In the genomic region with DNA sequence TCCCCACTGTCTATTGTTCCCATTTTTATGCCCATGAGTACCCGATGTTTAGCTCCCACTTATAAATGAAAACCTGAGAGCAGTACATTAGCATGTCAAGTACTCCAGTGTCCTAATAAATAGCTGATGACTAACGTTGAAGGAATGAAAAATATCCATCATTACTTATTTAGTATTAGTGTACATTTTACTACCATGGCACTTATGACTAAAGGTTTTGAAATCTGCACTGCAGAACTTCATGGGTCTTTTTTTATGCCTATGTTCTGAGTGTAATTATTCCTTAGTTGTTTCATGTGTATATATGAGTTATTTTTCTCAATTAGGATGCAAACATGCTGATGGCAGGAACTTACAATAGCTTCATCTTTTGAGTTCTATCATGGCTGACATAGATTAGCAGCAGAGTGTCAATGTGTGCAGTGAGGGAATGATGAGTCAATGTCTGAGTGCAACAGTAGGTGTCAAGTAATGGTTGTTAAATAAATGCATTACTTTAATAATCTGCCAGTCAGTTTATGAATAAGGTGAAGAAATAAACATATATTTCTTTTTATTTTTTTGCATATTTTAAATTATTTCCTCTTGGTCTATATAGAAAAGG, we compare ENCODE assay signal across 16 cellular contexts.
A peak's percentile ranks its signal among the peaks of the same experiment; 100 is the strongest.
DNase-seq lines count a peak whose midpoint lies in the region; ATAC-seq and TF ChIP-seq lines count a peak whose summit lies in the region.
"Had no signal": no experiment of that assay in that cellular context is flagged by ENCODE, and none has a peak within 500 bp of the region (broad histone marks: within the 10 kb centered on the region; RNA-seq: fewer than 3 reads in every experiment).

No MANE protein-coding gene starts in this region.

- H3K27me3 Mint-ChIP-seq in stimulated activated naive B cell treated with anti-CD40 and anti-IgM and Interleukin-4, amounts not matched to agents 10 μg/mL and 1 μg/mL and 100 μg/mL, for 72 hours: peaks cover 10 to 11% of the 10 kb centered on the region in 2 donors

- H4K20me1 ChIP-seq in MM.1S (ENCODE audit: insufficient read depth, low read length): no peaks in the 10 kb centered on the region

- H3F3A ChIP-seq in MM.1S (ENCODE audit: insufficient read depth, low read length): no peaks in the 10 kb centered on the region

- no peak overlapping the region for H3K9ac ChIP-seq in MM.1S (ENCODE audit: low read length)

- no peaks in the 10 kb centered on the region for H3K79me2 ChIP-seq in MM.1S (ENCODE audit: low read length)

- peak; percentile 42 for DNase-seq in GM03348 (ENCODE audit: low spot score)
- peak; percentile 12 for DNase-seq in RKO (ENCODE audit: low spot score)
- peak; percentile 76 for DNase-seq in fibroblast of gingiva (ENCODE audit: low read depth)
- DNase-seq in renal cortical epithelial cell (ENCODE audit: low read depth): peak; percentile 97
- DNase-seq in KBM-7: no peak
- DNase-seq in MM.1S: no peak
- no peak for DNase-seq in stimulated activated naive B cell treated with anti-CD40 and anti-IgM and Interleukin-4, amounts not matched to agents 10 μg/mL and 1 μg/mL and 100 μg/mL, for 72 hours
- no peak for DNase-seq in cortex of kidney (lab: John Stamatoyannopoulos, UW)
- DNase-seq: activated CD4-positive, alpha-beta memory T cell treated with anti-CD3 and anti-CD28 coated beads, Interleukin-2, amount 10 ng/mL, durations not matched to agents 7 days and 5 days; activated gamma-delta T cell; head of caudate nucleus; NCI-H2029; ovary; stimulated activated naive CD8-positive, alpha-beta T cell treated with anti-CD3 and anti-CD28 coated beads, Interleukin-15, Interleukin-2, amounts not matched to agents 100 U/mL and 50 U/mL, for 24 hours had no signal

- no peaks in the 10 kb centered on the region for H3K9me3 Mint-ChIP-seq in stimulated activated naive B cell treated with anti-CD40 and anti-IgM and Interleukin-4, amounts not matched to agents 10 μg/mL and 1 μg/mL and 100 μg/mL, for 72 hours
- H3K9me3 Mint-ChIP-seq: activated CD4-positive, alpha-beta memory T cell treated with anti-CD3 and anti-CD28 coated beads, Interleukin-2, amount 10 ng/mL, durations not matched to agents 7 days and 5 days had no signal

- ATAC-seq in stimulated activated naive B cell treated with anti-CD40 and anti-IgM and Interleukin-4, amounts not matched to agents 10 μg/mL and 1 μg/mL and 100 μg/mL, for 72 hours (replicated peaks): no peak
- ATAC-seq: stimulated activated naive CD8-positive, alpha-beta T cell treated with anti-CD3 and anti-CD28 coated beads, Interleukin-15, Interleukin-2, amounts not matched to agents 100 U/mL and 50 U/mL, for 24 hours had no signal

- H3K4me1 Mint-ChIP-seq in stimulated activated naive B cell treated with anti-CD40 and anti-IgM and Interleukin-4, amounts not matched to agents 10 μg/mL and 1 μg/mL and 100 μg/mL, for 72 hours: no peaks in the 10 kb centered on the region
- H3K4me1 Mint-ChIP-seq: IgD-negative memory B cell had no signal

- no peak overlapping the region for H3K4me3 ChIP-seq in MM.1S (ENCODE audit: low read length)
- H3K4me3 ChIP-seq: lung, ovary had no signal

- H2AFZ ChIP-seq in MM.1S (ENCODE audit: low read length): no peak overlapping the region

- H3K4me2 ChIP-seq in MM.1S (ENCODE audit: low read depth, low read length): no peak overlapping the region

- H3K27ac Mint-ChIP-seq in stimulated activated naive B cell treated with anti-CD40 and anti-IgM and Interleukin-4, amounts not matched to agents 10 μg/mL and 1 μg/mL and 100 μg/mL, for 72 hours: no peak overlapping the region
- H3K27ac Mint-ChIP-seq: activated CD4-positive, alpha-beta memory T cell treated with anti-CD3 and anti-CD28 coated beads, Interleukin-2, amount 10 ng/mL, durations not matched to agents 7 days and 5 days; IgD-negative memory B cell had no signal

- in situ Hi-C loops in KBM-7 (cut with MboI; ENCODE audit: low pct_unique_long_range_greater_than_20kb, low sequenced_read_pairs): no loop called here

- H3K36me3 Mint-ChIP-seq in stimulated activated naive B cell treated with anti-CD40 and anti-IgM and Interleukin-4, amounts not matched to agents 10 μg/mL and 1 μg/mL and 100 μg/mL, for 72 hours: no peaks in the 10 kb centered on the region
- H3K36me3 Mint-ChIP-seq: IgD-negative memory B cell had no signal

- TF ChIP-seq CTCF in MM.1S (IDR thresholded peaks at IDR 0.05; ENCODE audit: low read length): no peak

- H3K36me3 ChIP-seq in MM.1S (replicated peaks; ENCODE audit: insufficient read depth, low read length): no peaks in the 10 kb centered on the region
- H3K36me3 ChIP-seq: ovary had no signal

- H3K9me2 ChIP-seq in MM.1S (replicated peaks; ENCODE audit: insufficient read depth, low read length): no peaks in the 10 kb centered on the region

- H3K9me3 ChIP-seq in MM.1S (replicated peaks; ENCODE audit: insufficient read depth, low read length): no peaks in the 10 kb centered on the region
- H3K9me3 ChIP-seq: ovary had no signal

- H3K27ac ChIP-seq in MM.1S (ENCODE audit: low read length): no peak overlapping the region
- H3K27ac ChIP-seq: ovary had no signal

- no peaks in the 10 kb centered on the region for H3K4me1 ChIP-seq in MM.1S (ENCODE audit: low read length)

- no peak overlapping the region for H3K4me3 Mint-ChIP-seq in stimulated activated naive B cell treated with anti-CD40 and anti-IgM and Interleukin-4, amounts not matched to agents 10 μg/mL and 1 μg/mL and 100 μg/mL, for 72 hours
- H3K4me3 Mint-ChIP-seq: activated CD4-positive, alpha-beta memory T cell treated with anti-CD3 and anti-CD28 coated beads, Interleukin-2, amount 10 ng/mL, durations not matched to agents 7 days and 5 days; IgD-negative memory B cell had no signal

- no peaks in the 10 kb centered on the region for H3K27me3 ChIP-seq in MM.1S (replicated peaks; ENCODE audit: insufficient read depth, low read length)
- H3K27me3 ChIP-seq: ovary had no signal

Comparison
In these comparisons a context has a peak if more than half of its experiments do, and no peak if none do; other contexts are left out.
1. DNase-seq: peak in GM03348 (single experiment), RKO (single experiment), fibroblast of gingiva (single experiment) and renal cortical epithelial cell (single experiment); none in KBM-7 (single experiment), MM.1S (single experiment), stimulated activated naive B cell treated with anti-CD40 and anti-IgM and Interleukin-4, amounts not matched to agents 10 μg/mL and 1 μg/mL and 100 μg/mL, for 72 hours (single experiment) and cortex of kidney (single experiment).